20 cellular contexts compared by ENCODE assay signal in genomic region chr3:10653241-10653640, GRCh38.
DNase-seq lines count a peak whose midpoint lies in the region; ATAC-seq lines count a peak whose summit lies in the region.
"Had no signal": no experiment of that assay in that cellular context is flagged by ENCODE, and none has a peak within 500 bp of the region (broad histone marks: within the 10 kb centered on the region; RNA-seq: fewer than 3 reads in every experiment).

No MANE protein-coding gene starts in this region.

- DNase-seq in activated CD8-positive, alpha-beta memory T cell treated with anti-CD3 and anti-CD28 coated beads for 24 hours = peak; percentile 28
- no peak for DNase-seq in activated CD8-positive, alpha-beta memory T cell treated with anti-CD3 and anti-CD28 coated beads, Interleukin-2, amount 50 U/mL, for 4 hours
- DNase-seq in left lobe of liver (ENCODE audit: low spot score) (peak; percentile 11), ureter (ENCODE audit: low spot score) (peak; percentile 40), SJCRH30 (no peak)
- DNase-seq: Caco-2; CD4-positive, CD25-positive, alpha-beta regulatory T cell; DMS153; DMS79; EL; GDM1; H9 had no signal

- ATAC-seq in left lobe of liver (no peak), HG02798 (IDR thresholded peaks at IDR 0.05; ENCODE audit: poor library complexity, unreplicated experiment) (no peak)
- ATAC-seq: CD8-positive, alpha-beta T cell; GM12878; GM23338; HCT116 had no signal

- no peak overlapping the region for H3K27ac ChIP-seq in SJCRH30
- H3K27ac ChIP-seq: 22Rv1, BLaER1, C4-2B had no signal

- no peaks in the 10 kb centered on the region for H3K27me3 ChIP-seq in SJCRH30
- H3K27me3 ChIP-seq: BLaER1 had no signal

- H3K9me3 ChIP-seq in SJCRH30 (replicated peaks) = no peaks in the 10 kb centered on the region
- H3K9me3 ChIP-seq: BLaER1, Caco-2 had no signal

- H3K4me3 ChIP-seq in SJCRH30 = no peak overlapping the region
- H3K4me3 ChIP-seq: BLaER1, GM12878, GM23338 had no signal

- no peaks in the 10 kb centered on the region for H3K36me3 ChIP-seq in SJCRH30
- H3K36me3 ChIP-seq: BLaER1 had no signal

- no peaks in the 10 kb centered on the region for H3K4me1 ChIP-seq in SJCRH30
- H3K4me1 ChIP-seq: Caco-2 had no signal

Comparison
In these comparisons a context has a peak if more than half of its experiments do, and no peak if none do; other contexts are left out.
1. DNase-seq: peak in activated CD8-positive, alpha-beta memory T cell treated with anti-CD3 and anti-CD28 coated beads for 24 hours (single experiment), left lobe of liver (single experiment) and ureter (single experiment); none in activated CD8-positive, alpha-beta memory T cell treated with anti-CD3 and anti-CD28 coated beads, Interleukin-2, amount 50 U/mL, for 4 hours (single experiment) and SJCRH30 (0 of 2).